32 cellular contexts compared by ENCODE assay signal in the genomic region with DNA sequence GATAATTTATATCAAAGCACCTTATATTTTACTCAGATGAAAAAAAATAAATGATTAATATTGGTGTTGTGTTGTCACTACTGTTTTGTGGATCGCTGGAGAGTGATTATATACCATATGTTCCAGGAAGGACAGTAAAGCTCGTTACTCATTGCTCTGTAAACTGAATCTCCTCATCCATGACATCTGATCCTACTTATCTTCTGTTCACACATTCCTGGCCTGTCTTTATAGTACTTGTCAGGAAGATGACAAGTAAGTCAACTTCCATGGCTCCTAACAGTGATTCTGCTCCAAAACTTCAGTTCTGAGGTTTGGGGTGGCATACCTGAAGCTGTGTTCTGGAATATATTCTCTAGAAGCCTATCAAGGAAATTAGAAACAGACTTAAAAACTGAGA.
A peak's percentile ranks its signal among the peaks of the same experiment; 100 is the strongest.
DNase-seq lines count a peak whose midpoint lies in the region; ATAC-seq and TF ChIP-seq lines count a peak whose summit lies in the region.
"Had no signal": no experiment of that assay in that cellular context is flagged by ENCODE, and none has a peak within 500 bp of the region (broad histone marks: within the 10 kb centered on the region; RNA-seq: fewer than 3 reads in every experiment).

No MANE protein-coding gene starts in this region.

- H3K9me3 ChIP-seq in smooth muscle cell (replicated peaks; ENCODE audit: low read depth) (no peaks in the 10 kb centered on the region), BE2C (no peaks in the 10 kb centered on the region)
- H3K9me3 ChIP-seq: prostate gland, SJCRH30, thyroid gland, uterus had no signal

- H3K4me2 ChIP-seq in smooth muscle cell: peak overlapping the region; percentile 58

- TF ChIP-seq CTCF in fibroblast of villous mesenchyme (IDR thresholded peaks at IDR 0.05; ENCODE audit: insufficient read depth, low read depth, low read length): no peak
- TF ChIP-seq CTCF in smooth muscle cell (IDR thresholded peaks at IDR 0.05; ENCODE audit: borderline replicate concordance, insufficient read depth, poor library complexity, severe bottlenecking): no peak
- TF ChIP-seq CTCF in BE2C (IDR thresholded peaks at IDR 0.05; ENCODE audit: low read depth, low read length): no peak

- no peak overlapping the region for H3K27ac ChIP-seq in smooth muscle cell (ENCODE audit: low read depth)
- H3K27ac ChIP-seq: prostate gland, SJCRH30, thyroid gland, uterus had no signal

- H3K9me3 Mint-ChIP-seq in naive thymus-derived CD8-positive, alpha-beta T cell: peaks cover 0 to 2% (median 0%) of the 10 kb centered on the region in 9 donors
- H3K9me3 Mint-ChIP-seq: activated T-cell treated with anti-CD3 and anti-CD28 coated beads, Interleukin-2, amount 50 U/mL, for 24 hours; effector memory CD8-positive, alpha-beta T cell had no signal

- no peaks in the 10 kb centered on the region for H3K36me3 ChIP-seq in smooth muscle cell (ENCODE audit: low read depth)
- no peaks in the 10 kb centered on the region for H3K36me3 ChIP-seq in BE2C
- H3K36me3 ChIP-seq: prostate gland, SJCRH30, thyroid gland, uterus had no signal

- H3K4me3 ChIP-seq in fibroblast of villous mesenchyme (ENCODE audit: low read depth, low read length) (no peak overlapping the region), smooth muscle cell (no peak overlapping the region), BE2C (ENCODE audit: low read depth, low read length) (no peak overlapping the region)
- H3K4me3 ChIP-seq: prostate gland, SJCRH30, thyroid gland, uterus had no signal

- H3F3A ChIP-seq in smooth muscle cell (ENCODE audit: low read depth): no peaks in the 10 kb centered on the region

- H3K79me2 ChIP-seq in smooth muscle cell (ENCODE audit: low read depth): no peaks in the 10 kb centered on the region

- ATAC-seq in naive thymus-derived CD8-positive, alpha-beta T cell: no peak
- no peak for ATAC-seq in HG03045 (IDR thresholded peaks at IDR 0.05; ENCODE audit: unreplicated experiment)
- ATAC-seq: activated naive CD8-positive, alpha-beta T cell treated with anti-CD3 and anti-CD28 coated beads, Interleukin-2, amount 50 U/mL, for 24 hours; effector memory CD8-positive, alpha-beta T cell; HepG2; sciatic nerve; T-cell had no signal

- no peaks in the 10 kb centered on the region for H3K27me3 Mint-ChIP-seq in naive thymus-derived CD8-positive, alpha-beta T cell
- H3K27me3 Mint-ChIP-seq: activated naive CD8-positive, alpha-beta T cell treated with anti-CD3 and anti-CD28 coated beads, Interleukin-2, amount 50 U/mL, for 24 hours; activated T-cell treated with anti-CD3 and anti-CD28 coated beads, Interleukin-2, amount 50 U/mL, for 24 hours; effector memory CD8-positive, alpha-beta T cell; naive B cell; T-cell had no signal

- POLR2A ChIA-PET in naive thymus-derived CD8-positive, alpha-beta T cell (lab: Charles Lee): no interaction called here

- H2AFZ ChIP-seq in smooth muscle cell (ENCODE audit: low read depth): peak overlapping the region; percentile 5

- no peak overlapping the region for H3K4me3 Mint-ChIP-seq in naive thymus-derived CD8-positive, alpha-beta T cell
- H3K4me3 Mint-ChIP-seq: activated naive CD8-positive, alpha-beta T cell treated with anti-CD3 and anti-CD28 coated beads, Interleukin-2, amount 50 U/mL, for 24 hours; activated T-cell treated with anti-CD3 and anti-CD28 coated beads, Interleukin-2, amount 50 U/mL, for 24 hours; CD14-positive monocyte; effector memory CD8-positive, alpha-beta T cell; naive B cell; T-cell had no signal

- H3K4me1 ChIP-seq in smooth muscle cell (ENCODE audit: low read depth) (no peaks in the 10 kb centered on the region), BE2C (no peaks in the 10 kb centered on the region)
- H3K4me1 ChIP-seq: prostate gland, SJCRH30, thyroid gland, uterus had no signal

- no peak overlapping the region for H3K9ac ChIP-seq in smooth muscle cell (ENCODE audit: low read depth)

- DNase-seq in SHP77 treated with DMSO at 0.1 percent for 48 hours (lab: John Stamatoyannopoulos, UW): peak; percentile 29
- DNase-seq in SHP77 (lab: John Stamatoyannopoulos, UW): no peak
- DNase-seq in NCI-H524 (lab: John Stamatoyannopoulos, UW): peak; percentile 79 to 96
- peak; percentile 6 for DNase-seq in fibroblast of villous mesenchyme (ENCODE audit: low read depth)
- no peak for DNase-seq in smooth muscle cell (lab: John Stamatoyannopoulos, UW; ENCODE audit: unreplicated experiment)
- DNase-seq in naive thymus-derived CD8-positive, alpha-beta T cell: no peak
- no peak for DNase-seq in BE2C
- DNase-seq: 8988T; activated CD4-positive, CD25-positive, alpha-beta regulatory T cell; activated naive CD8-positive, alpha-beta T cell treated with anti-CD3 and anti-CD28 coated beads, Interleukin-2, amount 50 U/mL, for 24 hours; activated T-cell treated with anti-CD3 and anti-CD28 coated beads, Interleukin-2, amount 50 U/mL, for 24 hours; caudate nucleus; cortex of kidney; effector memory CD8-positive, alpha-beta T cell; head of caudate nucleus; kidney; midbrain; naive B cell; NCI-H1417; NCI-H2107; NCI-H526; occipital lobe; SJCRH30; stimulated activated CD4-positive, alpha-beta T cell treated with anti-CD3 and anti-CD28 coated beads, Interleukin-4, amount 100 ng/mL, for 1 hour; T-cell; thyroid gland; uterus had no signal

- no peaks in the 10 kb centered on the region for H3K4me1 Mint-ChIP-seq in naive thymus-derived CD8-positive, alpha-beta T cell
- H3K4me1 Mint-ChIP-seq: activated naive CD8-positive, alpha-beta T cell treated with anti-CD3 and anti-CD28 coated beads, Interleukin-2, amount 50 U/mL, for 24 hours; CD14-positive monocyte; naive B cell; T-cell had no signal

- H3K36me3 Mint-ChIP-seq in naive thymus-derived CD8-positive, alpha-beta T cell: no peaks in the 10 kb centered on the region
- H3K36me3 Mint-ChIP-seq: CD14-positive monocyte, naive B cell, T-cell had no signal

- no peak overlapping the region for H3K27ac Mint-ChIP-seq in naive thymus-derived CD8-positive, alpha-beta T cell
- H3K27ac Mint-ChIP-seq: activated naive CD8-positive, alpha-beta T cell treated with anti-CD3 and anti-CD28 coated beads, Interleukin-2, amount 50 U/mL, for 24 hours; activated T-cell treated with anti-CD3 and anti-CD28 coated beads, Interleukin-2, amount 50 U/mL, for 24 hours; CD14-positive monocyte; effector memory CD8-positive, alpha-beta T cell; naive B cell; T-cell had no signal

- H3K27me3 ChIP-seq in smooth muscle cell (ENCODE audit: low read depth) (no peaks in the 10 kb centered on the region), BE2C (no peaks in the 10 kb centered on the region)
- H3K27me3 ChIP-seq: SJCRH30, thyroid gland, uterus had no signal

- no peaks in the 10 kb centered on the region for H4K20me1 ChIP-seq in smooth muscle cell (ENCODE audit: low read depth)

- 21% methylated on average over 2 of the region's 2 CpGs for WGBS in smooth muscle cell (ENCODE audit: low lambda C conversion rate)

Comparison
In these comparisons a context has a peak if more than half of its experiments do, and no peak if none do; other contexts are left out.
1. DNase-seq: peak in SHP77 treated with DMSO at 0.1 percent for 48 hours (single experiment), NCI-H524 (2 of 2) and fibroblast of villous mesenchyme (single experiment); none in SHP77 (0 of 2), smooth muscle cell (single experiment), naive thymus-derived CD8-positive, alpha-beta T cell (0 of 10) and BE2C (single experiment).